Comparison of ENCODE assay signal across 9 cellular contexts in genomic region chr20:31740208-31740607, GRCh38. TPM values are rescaled to one million over a fixed set of nuclear protein-coding genes. Genes with fewer than 3 reads are reported as not detected.
A peak's percentile ranks its signal among the peaks of the same experiment; 100 is the strongest.
DNase-seq lines count a peak whose midpoint lies in the region; ATAC-seq, FAIRE-seq and TF ChIP-seq lines count a peak whose summit lies in the region.
"Had no signal": no experiment of that assay in that cellular context is flagged by ENCODE, and none has a peak within 500 bp of the region (broad histone marks: within the 10 kb centered on the region; RNA-seq: fewer than 3 reads in every experiment).

No MANE protein-coding gene starts in this region.

- H3K27ac Mint-ChIP-seq in CD8-positive, alpha-beta memory T cell: no peak overlapping the region
- H3K27ac Mint-ChIP-seq in activated CD8-positive, alpha-beta T cell treated with anti-CD3 and anti-CD28 coated beads for 36 hours: no peak overlapping the region
- H3K27ac Mint-ChIP-seq in endothelial cell (ENCODE audit: unreplicated experiment): no peak overlapping the region
- H3K27ac Mint-ChIP-seq: progenitor cell of endocrine pancreas had no signal

- no peaks in the 10 kb centered on the region for H3K36me3 ChIP-seq in CD8-positive, alpha-beta memory T cell (ENCODE audit: insufficient read depth, low read length)

- H3K27ac ChIP-seq in CD8-positive, alpha-beta memory T cell (ENCODE audit: low read depth, low read length): peak overlapping the region; percentile 76

- no peak for TF ChIP-seq CTCF in activated CD8-positive, alpha-beta T cell treated with anti-CD3 and anti-CD28 coated beads for 36 hours (IDR thresholded peaks at IDR 0.05)
- TF ChIP-seq CTCF in endothelial cell (IDR thresholded peaks at IDR 0.05; ENCODE audit: unreplicated experiment): no peak

- POLR2A ChIA-PET in CD8-positive, alpha-beta memory T cell (lab: Charles Lee): interaction anchor here (1.8 kb wide), 1 partner anchor 16 kb away, joined by 7 read pairs; no protein-coding TSS in a partner anchor
- POLR2A ChIA-PET in activated CD8-positive, alpha-beta T cell treated with anti-CD3 and anti-CD28 coated beads for 36 hours (lab: Charles Lee): interaction anchor here (1.0 to 2.3 kb wide), 2 partner anchors 17 to 20 kb away, joined by 5 to 9 read pairs; no protein-coding TSS in a partner anchor

- ATAC-seq in activated CD8-positive, alpha-beta T cell treated with anti-CD3 and anti-CD28 coated beads for 36 hours: peak; percentile 61

- no peak for DNase-seq in CD8-positive, alpha-beta memory T cell
- DNase-seq in HTR-8/SVneo (ENCODE audit: insufficient read length, low spot score) (peak; percentile 57), kidney tubule cell (ENCODE audit: low spot score) (peak; percentile 61), NCI-H128 (lab: John Stamatoyannopoulos, UW; ENCODE audit: unreplicated experiment) (no peak), pons (ENCODE audit: low spot score) (no peak), KG1 (lab: John Stamatoyannopoulos, UW) (no peak), endothelial cell (ENCODE audit: low spot score) (no peak)
- DNase-seq in activated CD8-positive, alpha-beta T cell treated with anti-CD3 and anti-CD28 coated beads for 36 hours: peak; percentile 58

- H3K27me3 Mint-ChIP-seq in CD8-positive, alpha-beta memory T cell: peaks cover 0 to 2% of the 10 kb centered on the region in 2 donors
- no peaks in the 10 kb centered on the region for H3K27me3 Mint-ChIP-seq in activated CD8-positive, alpha-beta T cell treated with anti-CD3 and anti-CD28 coated beads for 36 hours
- H3K27me3 Mint-ChIP-seq in endothelial cell (ENCODE audit: unreplicated experiment): peaks cover 1% of the 10 kb centered on the region
- H3K27me3 Mint-ChIP-seq: progenitor cell of endocrine pancreas had no signal

- H3K36me3 Mint-ChIP-seq in CD8-positive, alpha-beta memory T cell: no peaks in the 10 kb centered on the region
- peaks cover 14% of the 10 kb centered on the region for H3K36me3 Mint-ChIP-seq in activated CD8-positive, alpha-beta T cell treated with anti-CD3 and anti-CD28 coated beads for 36 hours (ENCODE audit: low read depth)
- no peaks in the 10 kb centered on the region for H3K36me3 Mint-ChIP-seq in endothelial cell (ENCODE audit: low read depth, unreplicated experiment)

- CTCF ChIA-PET in CD8-positive, alpha-beta memory T cell (lab: Charles Lee): interaction anchor here (0.7 to 3.3 kb wide), 3 partner anchors 15 to 78 kb away, joined by 3 to 19 read pairs (median 15); partner anchors contain the start of gene BCL2L1
- CTCF ChIA-PET in activated CD8-positive, alpha-beta T cell treated with anti-CD3 and anti-CD28 coated beads for 36 hours (lab: Charles Lee): interaction anchor here (1.0 to 1.7 kb wide), 3 partner anchors 17 to 106 kb away, joined by 3 to 17 read pairs (median 3); partner anchors contain the start of gene BCL2L1

- no peak for FAIRE-seq in HTR-8/SVneo (lab: Jason Lieb, UNC)

- H3K27me3 ChIP-seq in CD8-positive, alpha-beta memory T cell (ENCODE audit: insufficient read depth, low read length, poor library complexity, severe bottlenecking): no peaks in the 10 kb centered on the region

- H3K9me3 Mint-ChIP-seq in CD8-positive, alpha-beta memory T cell: no peaks in the 10 kb centered on the region
- H3K9me3 Mint-ChIP-seq in activated CD8-positive, alpha-beta T cell treated with anti-CD3 and anti-CD28 coated beads for 36 hours: no peaks in the 10 kb centered on the region
- H3K9me3 Mint-ChIP-seq in endothelial cell (ENCODE audit: unreplicated experiment): no peaks in the 10 kb centered on the region

- no peak overlapping the region for H3K4me3 Mint-ChIP-seq in CD8-positive, alpha-beta memory T cell
- no peak overlapping the region for H3K4me3 Mint-ChIP-seq in activated CD8-positive, alpha-beta T cell treated with anti-CD3 and anti-CD28 coated beads for 36 hours
- no peak overlapping the region for H3K4me3 Mint-ChIP-seq in endothelial cell (ENCODE audit: unreplicated experiment)

- intact Hi-C loops in activated CD8-positive, alpha-beta T cell treated with anti-CD3 and anti-CD28 coated beads for 36 hours (cut with micrococcal nuclease): no loop called here

- H3K4me1 Mint-ChIP-seq in CD8-positive, alpha-beta memory T cell: peaks cover 0 to 2% (median 0%) of the 10 kb centered on the region in 3 donors
- H3K4me1 Mint-ChIP-seq in activated CD8-positive, alpha-beta T cell treated with anti-CD3 and anti-CD28 coated beads for 36 hours (ENCODE audit: low read depth): peaks cover 3% of the 10 kb centered on the region
- no peaks in the 10 kb centered on the region for H3K4me1 Mint-ChIP-seq in endothelial cell (ENCODE audit: unreplicated experiment)

- no peak overlapping the region for H3K4me3 ChIP-seq in CD8-positive, alpha-beta memory T cell (ENCODE audit: low read length)

- H3K9me3 ChIP-seq in CD8-positive, alpha-beta memory T cell (ENCODE audit: low read length): no peaks in the 10 kb centered on the region

- peaks cover 13% of the 10 kb centered on the region for H3K4me1 ChIP-seq in CD8-positive, alpha-beta memory T cell (ENCODE audit: insufficient read depth, low read length)

RNA-seq across cellular contexts. Expression of gene TPX2, which starts 1.1 kb away (rescaled TPM):
- total RNA-seq in CD8-positive, alpha-beta memory T cell: 10 to 100 TPM; 60.3 to 62.7 TPM
- 1.1 TPM for polyA plus RNA-seq in CD8-positive, alpha-beta memory T cell
- 100 to 1,000 TPM; 112 to 113 TPM for total RNA-seq in activated CD8-positive, alpha-beta T cell treated with anti-CD3 and anti-CD28 coated beads for 36 hours
- total RNA-seq in endothelial cell (ENCODE audit: unreplicated experiment): 27.2 TPM

RNA-seq across cellular contexts. Expression of gene BCL2L1, which starts 17.5 kb away (rescaled TPM):
- 100 to 1,000 TPM; 328 TPM for total RNA-seq in CD8-positive, alpha-beta memory T cell
- 32.1 TPM for polyA plus RNA-seq in CD8-positive, alpha-beta memory T cell
- total RNA-seq in activated CD8-positive, alpha-beta T cell treated with anti-CD3 and anti-CD28 coated beads for 36 hours: 100 to 1,000 TPM; 182 TPM
- total RNA-seq in endothelial cell (ENCODE audit: unreplicated experiment): 52.9 TPM

Comparison
In these comparisons a context has a peak if more than half of its experiments do, and no peak if none do; other contexts are left out.
1. DNase-seq: peak in HTR-8/SVneo (single experiment), activated CD8-positive, alpha-beta T cell treated with anti-CD3 and anti-CD28 coated beads for 36 hours (single experiment) and kidney tubule cell (single experiment); none in CD8-positive, alpha-beta memory T cell (0 of 5), NCI-H128 (single experiment), pons (single experiment), KG1 (single experiment) and endothelial cell (single experiment).